In the genomic region with DNA sequence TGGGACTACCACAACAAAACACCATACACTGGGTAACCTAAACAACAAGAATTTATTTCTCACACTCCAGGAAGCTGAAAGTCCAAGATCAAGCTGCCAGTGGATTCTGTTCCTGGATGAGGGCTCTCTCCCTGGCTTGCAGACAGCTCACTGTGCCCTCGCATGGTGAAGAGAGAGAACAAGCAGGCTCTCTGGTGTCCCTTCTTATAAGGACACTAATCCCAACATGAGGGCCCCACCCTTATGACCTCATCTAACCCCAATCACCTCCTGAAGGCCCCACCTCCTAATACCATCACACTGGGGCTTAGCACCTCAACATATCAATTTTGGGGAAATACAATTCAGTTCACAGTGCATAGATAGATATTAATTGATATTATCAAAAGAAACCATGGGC, we compare ENCODE assay signal across 27 cellular contexts.
DNase-seq lines count a peak whose midpoint lies in the region; ATAC-seq and TF ChIP-seq lines count a peak whose summit lies in the region.
"Had no signal": no experiment of that assay in that cellular context is flagged by ENCODE, and none has a peak within 500 bp of the region (broad histone marks: within the 10 kb centered on the region; RNA-seq: fewer than 3 reads in every experiment).

No MANE protein-coding gene starts in this region.

- peaks cover 11 to 18% (median 17%) of the 10 kb centered on the region in 4 donors for H3K4me1 ChIP-seq in esophagus muscularis mucosa
- H3K4me1 ChIP-seq: SJCRH30 had no signal

- no peak for TF ChIP-seq POLR2A in esophagus muscularis mucosa (IDR thresholded peaks at IDR 0.05; ENCODE audit: low read depth)

- TF ChIP-seq CTCF in esophagus muscularis mucosa (IDR thresholded peaks at IDR 0.05) (no peak), osteocyte (IDR thresholded peaks at IDR 0.05) (no peak)

- H3K27me3 Mint-ChIP-seq in osteocyte (ENCODE audit: unreplicated experiment), result peaks cover 12% of the 10 kb centered on the region
- no peaks in the 10 kb centered on the region for H3K27me3 Mint-ChIP-seq in activated T-helper 17 cell treated with anti-CD3 and anti-CD28 coated beads, Interleukin-2, amount 50 U/mL, for 72 hours

- H3K36me3 Mint-ChIP-seq in osteocyte (ENCODE audit: unreplicated experiment), result no peaks in the 10 kb centered on the region
- no peaks in the 10 kb centered on the region for H3K36me3 Mint-ChIP-seq in activated T-helper 17 cell treated with anti-CD3 and anti-CD28 coated beads, Interleukin-2, amount 50 U/mL, for 72 hours (ENCODE audit: low read depth)
- H3K36me3 Mint-ChIP-seq: CD4-positive, alpha-beta memory T cell had no signal

- no peak overlapping the region for H3K27ac ChIP-seq in esophagus muscularis mucosa (replicated peaks in 1 of 4)
- H3K27ac ChIP-seq: HL-60, SJCRH30 had no signal

- H3K4me3 ChIP-seq in esophagus muscularis mucosa, result no peak overlapping the region
- H3K4me3 ChIP-seq: GM23338, HAP-1, SJCRH30 had no signal

- DNase-seq in HCEC 1CT, result peak; percentile 6
- DNase-seq in RKO (ENCODE audit: low spot score), result peak; percentile 14
- peak; percentile 55 for DNase-seq in esophagus muscularis mucosa (ENCODE audit: extremely low spot score)
- peak; percentile 34 for DNase-seq in osteocyte (ENCODE audit: extremely low spot score, unreplicated experiment)
- DNase-seq: CD4-positive, alpha-beta memory T cell; COR-L47; DMS79 treated with DMSO at 0.1 percent for 48 hours; Karpas-422; NCI-H1092 treated with DMSO at 0.1 percent for 48 hours; NCI-H1436; NCI-H187; NCI-H2081 treated with DMSO at 0.1 percent for 48 hours; NCI-H2171; NCI-H226; NCI-H510A; NCI-H748 treated with DMSO at 0.1 percent for 48 hours; NK-92 treated with Interleukin-12 subunit alpha and Interleukin-12 subunit beta, amount 100 ng/mL, for 24 hours; PC-3; SJCRH30 had no signal

- no peak overlapping the region for H3K4me3 Mint-ChIP-seq in osteocyte (ENCODE audit: unreplicated experiment)
- H3K4me3 Mint-ChIP-seq in activated T-helper 17 cell treated with anti-CD3 and anti-CD28 coated beads, Interleukin-2, amount 50 U/mL, for 72 hours, result no peak overlapping the region
- H3K4me3 Mint-ChIP-seq: GM23338 had no signal

- ATAC-seq in GM19463 (IDR thresholded peaks at IDR 0.05; ENCODE audit: unreplicated experiment), result no peak
- no peak for ATAC-seq in GM19455 (IDR thresholded peaks at IDR 0.05; ENCODE audit: unreplicated experiment)
- ATAC-seq in activated T-helper 17 cell treated with anti-CD3 and anti-CD28 coated beads, Interleukin-2, amount 50 U/mL, for 72 hours (replicated peaks), result no peak
- ATAC-seq: GM23338, PC-3, Right ventricle myocardium inferior, SK-N-SH treated with all-trans-retinoic acid at 6 μM for 48 hours had no signal

- no peaks in the 10 kb centered on the region for H3K9me3 Mint-ChIP-seq in osteocyte (ENCODE audit: unreplicated experiment)
- peaks cover 3% of the 10 kb centered on the region for H3K9me3 Mint-ChIP-seq in activated T-helper 17 cell treated with anti-CD3 and anti-CD28 coated beads, Interleukin-2, amount 50 U/mL, for 72 hours
- H3K9me3 Mint-ChIP-seq: GM23338 had no signal

- peaks cover 0 to 7% (median 0%) of the 10 kb centered on the region in 4 donors for H3K9me3 ChIP-seq in esophagus muscularis mucosa
- H3K9me3 ChIP-seq: HAP-1, SJCRH30 had no signal

- 91% methylated on average over 1 of the region's 1 CpG for WGBS in esophagus muscularis mucosa

- peaks cover 0 to 3% (median 0%) of the 10 kb centered on the region in 4 donors for H3K27me3 ChIP-seq in esophagus muscularis mucosa
- H3K27me3 ChIP-seq: SJCRH30 had no signal

- peaks cover 17% of the 10 kb centered on the region for H3K4me1 Mint-ChIP-seq in osteocyte (ENCODE audit: unreplicated experiment)
- H3K4me1 Mint-ChIP-seq in activated T-helper 17 cell treated with anti-CD3 and anti-CD28 coated beads, Interleukin-2, amount 50 U/mL, for 72 hours, result peaks cover 7% of the 10 kb centered on the region

- no peak overlapping the region for H3K27ac Mint-ChIP-seq in osteocyte (ENCODE audit: unreplicated experiment)
- H3K27ac Mint-ChIP-seq in activated T-helper 17 cell treated with anti-CD3 and anti-CD28 coated beads, Interleukin-2, amount 50 U/mL, for 72 hours, result no peak overlapping the region
- H3K27ac Mint-ChIP-seq: GM23338 had no signal

- no peak for TF ChIP-seq EP300 in esophagus muscularis mucosa (IDR thresholded peaks at IDR 0.05)

- intact Hi-C loops in esophagus muscularis mucosa (cut with DNase I), result no loop called here

- H3K36me3 ChIP-seq in esophagus muscularis mucosa, result no peaks in the 10 kb centered on the region
- H3K36me3 ChIP-seq: HAP-1, SJCRH30 had no signal
